16 cellular contexts compared by ENCODE assay signal in the genomic region with DNA sequence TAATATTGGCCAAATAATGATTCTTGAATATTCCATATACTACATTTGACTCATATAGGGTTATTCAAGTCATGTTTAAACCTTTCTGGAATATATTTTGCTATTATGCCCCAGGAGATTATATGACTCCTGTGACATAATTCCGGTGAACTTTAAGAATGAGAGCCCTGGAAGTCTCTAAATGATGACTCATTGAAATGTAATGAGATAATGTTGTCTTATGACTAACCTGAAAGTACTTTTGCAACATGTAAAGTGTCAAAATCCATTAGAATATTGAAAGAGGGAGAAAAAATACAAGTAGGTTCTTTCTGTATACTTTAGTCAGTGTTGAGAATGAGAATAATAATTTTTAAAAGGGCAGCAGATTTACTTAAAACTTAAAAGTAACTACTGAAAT.
DNase-seq lines count a peak whose midpoint lies in the region; ATAC-seq, FAIRE-seq and TF ChIP-seq lines count a peak whose summit lies in the region.
"Had no signal": no experiment of that assay in that cellular context is flagged by ENCODE, and none has a peak within 500 bp of the region (broad histone marks: within the 10 kb centered on the region; RNA-seq: fewer than 3 reads in every experiment).

No MANE protein-coding gene starts in this region.

- no peaks in the 10 kb centered on the region for H3K9me3 ChIP-seq in A549
- H3K9me3 ChIP-seq: mucosa of descending colon had no signal

- DNase-seq in A549 (ENCODE audit: low read depth in 1 of 2, low spot score in 1 of 2), result no peak
- peak; percentile 79 for DNase-seq in amniotic epithelial cell (ENCODE audit: low read depth)
- DNase-seq in glomerular visceral epithelial cell (ENCODE audit: extremely low spot score), result peak; percentile 57
- DNase-seq in posterior vena cava (ENCODE audit: low spot score), result no peak
- DNase-seq in MV-4-11 (lab: John Stamatoyannopoulos, UW), result no peak
- DNase-seq: activated effector memory CD4-positive, alpha-beta T cell treated with anti-CD3 and anti-CD28 coated beads, Interleukin-2, amount 50 U/mL, for 16 hours; DMS79; mucosa of descending colon; NCI-H2081 treated with DMSO at 0.1 percent for 48 hours; NK-92 treated with Interleukin-12 subunit alpha and Interleukin-12 subunit beta, amount 100 ng/mL, for 24 hours; T-cell had no signal

- intact Hi-C loops in posterior vena cava (cut with DNase I), result no loop called here

- 8% methylated on average over 1 of the region's 1 CpG for WGBS in A549 (ENCODE audit: missing lambda C conversion rate)

- no peak for TF ChIP-seq RAD21 in A549 (conservative IDR thresholded peaks at IDR 0.05 in 1 of 2, IDR thresholded peaks at IDR 0.05 in 1 of 2)

- CTCF ChIA-PET in A549 (lab: Yijun Ruan, JAX), result no interaction called here

- no peak overlapping the region for H3K27ac ChIP-seq in A549

- no peak for FAIRE-seq in A549 (lab: Jason Lieb, UNC)
- FAIRE-seq: colon had no signal

- no peak for TF ChIP-seq EP300 in A549 (IDR thresholded peaks at IDR 0.05)

- POLR2A ChIA-PET in A549 (lab: Yijun Ruan, JAX), result no interaction called here

- no peak overlapping the region for H3K4me3 ChIP-seq in A549
- H3K4me3 ChIP-seq: mucosa of descending colon had no signal

- TF ChIP-seq POLR2A in A549 (IDR thresholded peaks at IDR 0.05; ENCODE audit: low read length), result no peak
- TF ChIP-seq POLR2A in GM18505 (IDR thresholded peaks at IDR 0.05; ENCODE audit: borderline replicate concordance, extremely low read depth, insufficient read depth, insufficient read length), result no peak

- H3K4me2 ChIP-seq in A549, result no peak overlapping the region

- no peak for TF ChIP-seq CTCF in A549 (IDR thresholded peaks at IDR 0.05)

- H3K4me1 ChIP-seq in A549, result no peaks in the 10 kb centered on the region

- ATAC-seq in A549, result no peak
- ATAC-seq in HG03039 (IDR thresholded peaks at IDR 0.05; ENCODE audit: unreplicated experiment), result peak; percentile 48
- no peak for ATAC-seq in GM18505 (IDR thresholded peaks at IDR 0.05; ENCODE audit: unreplicated experiment)
- no peak for ATAC-seq in HG03460 (IDR thresholded peaks at IDR 0.05; ENCODE audit: unreplicated experiment)
- ATAC-seq: mucosa of descending colon, sciatic nerve, T-cell had no signal

TF ChIP-seq in A549, 52 proteins besides CTCF, POLR2A, EP300 and RAD21:
- no peak for TF ChIP-seq EHF (CRISPR knock-in tag; IDR thresholded peaks at IDR 0.05)
- TF ChIP-seq FOSL2 (IDR thresholded peaks at IDR 0.05), result no peak
- TF ChIP-seq FOSL2 (CRISPR knock-in tag; IDR thresholded peaks at IDR 0.05), result peak; percentile 44
- TF ChIP-seq, protein P1, sequence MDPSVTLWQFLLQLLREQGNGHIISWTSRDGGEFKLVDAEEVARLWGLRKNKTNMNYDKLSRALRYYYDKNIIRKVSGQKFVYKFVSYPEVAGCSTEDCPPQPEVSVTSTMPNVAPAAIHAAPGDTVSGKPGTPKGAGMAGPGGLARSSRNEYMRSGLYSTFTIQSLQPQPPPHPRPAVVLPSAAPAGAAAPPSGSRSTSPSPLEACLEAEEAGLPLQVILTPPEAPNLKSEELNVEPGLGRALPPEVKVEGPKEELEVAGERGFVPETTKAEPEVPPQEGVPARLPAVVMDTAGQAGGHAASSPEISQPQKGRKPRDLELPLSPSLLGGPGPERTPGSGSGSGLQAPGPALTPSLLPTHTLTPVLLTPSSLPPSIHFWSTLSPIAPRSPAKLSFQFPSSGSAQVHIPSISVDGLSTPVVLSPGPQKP (IDR thresholded peaks at IDR 0.05; ENCODE audit: low read depth, low read length), result no peak
- no peak for TF ChIP-seq ESRRA (IDR thresholded peaks at IDR 0.05; ENCODE audit: borderline replicate concordance, low read length)
- TF ChIP-seq, protein P2, sequence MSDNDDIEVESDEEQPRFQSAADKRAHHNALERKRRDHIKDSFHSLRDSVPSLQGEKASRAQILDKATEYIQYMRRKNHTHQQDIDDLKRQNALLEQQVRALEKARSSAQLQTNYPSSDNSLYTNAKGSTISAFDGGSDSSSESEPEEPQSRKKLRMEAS (IDR thresholded peaks at IDR 0.05), result no peak
- no peak for TF ChIP-seq TP53 (CRISPR knock-in tag; IDR thresholded peaks at IDR 0.05)

Comparison
In these comparisons a context has a peak if more than half of its experiments do, and no peak if none do; other contexts are left out.
1. DNase-seq: peak in amniotic epithelial cell (single experiment) and glomerular visceral epithelial cell (single experiment); none in A549 (0 of 2), posterior vena cava (single experiment) and MV-4-11 (single experiment).